ENCODE assay signal across 29 cellular contexts in the genomic region with DNA sequence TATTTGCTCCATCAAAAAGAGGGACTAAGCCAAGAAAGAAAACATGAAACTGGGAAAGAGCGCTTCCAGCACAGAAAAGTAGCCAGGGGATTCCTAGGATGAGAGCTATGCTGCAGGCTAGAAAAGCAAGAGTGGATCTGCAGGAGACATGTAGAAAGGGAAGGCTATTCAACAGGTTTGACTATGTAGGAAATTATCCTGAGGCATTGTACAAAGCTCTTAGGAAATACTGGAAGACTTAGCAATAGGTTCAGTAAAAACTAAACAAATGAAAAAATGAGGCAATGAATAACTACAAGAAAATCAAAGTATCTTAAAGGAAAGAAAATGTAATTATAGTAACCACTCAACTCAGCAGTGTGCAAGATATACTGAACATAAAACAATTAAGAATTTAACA.
"Had no signal": no experiment of that assay in that cellular context is flagged by ENCODE, and none has a peak within 500 bp of the region (broad histone marks: within the 10 kb centered on the region; RNA-seq: fewer than 3 reads in every experiment).

No MANE protein-coding gene starts in this region.

- H3K79me2 ChIP-seq: parathyroid adenoma had no signal

- H3K27ac Mint-ChIP-seq: naive thymus-derived CD8-positive, alpha-beta T cell; natural killer cell treated with Interleukin-12 subunit alpha and Interleukin-12 subunit beta and Interleukin-15 and Interleukin-18, amount 100 ng/mL, for 72 hours; neural progenitor cell; progenitor cell of endocrine pancreas; stimulated activated effector memory CD8-positive, alpha-beta T cell treated with anti-CD3 and anti-CD28 coated beads, Interleukin-12 subunit alpha, Interleukin-12 subunit beta, amount 100 ng/mL, for 72 hours; stimulated activated naive B cell treated with anti-CD40 and anti-IgM and Interleukin-4, amounts not matched to agents 10 μg/mL and 1 μg/mL and 100 μg/mL, for 72 hours; stimulated activated naive CD8-positive, alpha-beta T cell treated with anti-CD3 and anti-CD28 coated beads, Interleukin-15, Interleukin-2, amounts not matched to agents 100 ng/mL and 50 ng/mL, for 24 hours had no signal

- H3K9me3 Mint-ChIP-seq: natural killer cell treated with Interleukin-12 subunit alpha and Interleukin-12 subunit beta and Interleukin-15 and Interleukin-18, amount 100 ng/mL, for 72 hours; stimulated activated effector memory CD8-positive, alpha-beta T cell treated with anti-CD3 and anti-CD28 coated beads, Interleukin-12 subunit alpha, Interleukin-12 subunit beta, amount 100 ng/mL, for 72 hours had no signal

- H3K4me1 ChIP-seq: neural progenitor cell, psoas muscle, testis, upper lobe of left lung had no signal

- H3K27me3 Mint-ChIP-seq: natural killer cell treated with Interleukin-12 subunit alpha and Interleukin-12 subunit beta and Interleukin-15 and Interleukin-18, amount 100 ng/mL, for 72 hours; progenitor cell of endocrine pancreas; stimulated activated naive B cell treated with anti-CD40 and anti-IgM and Interleukin-4, amounts not matched to agents 10 μg/mL and 1 μg/mL and 100 μg/mL, for 72 hours; stimulated activated naive CD8-positive, alpha-beta T cell treated with anti-CD3 and anti-CD28 coated beads, Interleukin-15, Interleukin-2, amounts not matched to agents 100 ng/mL and 50 ng/mL, for 24 hours had no signal

- H3K4me3 Mint-ChIP-seq: naive thymus-derived CD8-positive, alpha-beta T cell; natural killer cell treated with Interleukin-12 subunit alpha and Interleukin-12 subunit beta and Interleukin-15 and Interleukin-18, amount 100 ng/mL, for 72 hours; neural progenitor cell; stimulated activated effector memory CD8-positive, alpha-beta T cell treated with anti-CD3 and anti-CD28 coated beads, Interleukin-12 subunit alpha, Interleukin-12 subunit beta, amount 100 ng/mL, for 72 hours; stimulated activated naive B cell treated with anti-CD40 and anti-IgM and Interleukin-4, amounts not matched to agents 10 μg/mL and 1 μg/mL and 100 μg/mL, for 72 hours; stimulated activated naive CD8-positive, alpha-beta T cell treated with anti-CD3 and anti-CD28 coated beads, Interleukin-15, Interleukin-2, amounts not matched to agents 100 ng/mL and 50 ng/mL, for 24 hours had no signal

- H3K4me2 ChIP-seq: neural progenitor cell had no signal

- H3K4me1 Mint-ChIP-seq: naive B cell; naive thymus-derived CD8-positive, alpha-beta T cell; neural progenitor cell; stimulated activated effector memory CD8-positive, alpha-beta T cell treated with anti-CD3 and anti-CD28 coated beads, Interleukin-12 subunit alpha, Interleukin-12 subunit beta, amount 100 ng/mL, for 72 hours had no signal

- H3K36me3 ChIP-seq: neural progenitor cell, ovary, right lobe of liver, sigmoid colon, suprapubic skin, tibial artery, upper lobe of left lung, vagina had no signal

- H3K27me3 ChIP-seq: neural progenitor cell, ovary, right lobe of liver, sigmoid colon, suprapubic skin, testis, tibial artery, upper lobe of left lung, vagina had no signal

- H3K27ac ChIP-seq: neural progenitor cell, ovary, parathyroid adenoma, psoas muscle, right lobe of liver, sigmoid colon, suprapubic skin, testis, tibial artery, upper lobe of left lung, vagina had no signal

- H3K9me3 ChIP-seq: ovary, psoas muscle, right lobe of liver, sigmoid colon, suprapubic skin, testis, tibial artery, upper lobe of left lung, vagina had no signal

- H2AFZ ChIP-seq: neural progenitor cell, parathyroid adenoma had no signal

- DNase-seq: naive B cell; naive thymus-derived CD8-positive, alpha-beta T cell; occipital lobe; ovary; posterior cingulate gyrus; psoas muscle; right cardiac atrium; right lobe of liver; sigmoid colon; small intestine; stimulated activated CD4-positive, alpha-beta T cell treated with anti-CD3 and anti-CD28 coated beads, Interleukin-15, amount 100 ng/mL, for 24 hours; stimulated activated CD4-positive, alpha-beta T cell treated with anti-CD3 and anti-CD28 coated beads, Interleukin-2, amount 100 ng/mL, for 24 hours; stimulated activated CD4-positive, alpha-beta T cell treated with anti-CD3 and anti-CD28 coated beads, Interleukin-2, amount 100 ng/mL, for 48 hours; stimulated activated CD4-positive, alpha-beta T cell treated with anti-CD3 and anti-CD28 coated beads, Interleukin-4, amount 100 ng/mL, for 24 hours; stimulated activated naive B cell treated with anti-CD40 and anti-IgM and Interleukin-4, amounts not matched to agents 10 μg/mL and 1 μg/mL and 100 μg/mL, for 72 hours; stimulated activated naive CD4-positive, alpha-beta T cell treated with Interleukin-2 at 50 U/mL for 16 hours; substantia nigra; testis; tibial artery; upper lobe of left lung had no signal

- ATAC-seq: naive thymus-derived CD8-positive, alpha-beta T cell; natural killer cell treated with Interleukin-12 subunit alpha and Interleukin-12 subunit beta and Interleukin-15 and Interleukin-18, amount 100 ng/mL, for 72 hours; psoas muscle; right cardiac atrium; right lobe of liver; stimulated activated effector memory CD8-positive, alpha-beta T cell treated with anti-CD3 and anti-CD28 coated beads, Interleukin-12 subunit alpha, Interleukin-12 subunit beta, amount 100 ng/mL, for 72 hours; stimulated activated naive B cell treated with anti-CD40 and anti-IgM and Interleukin-4, amounts not matched to agents 10 μg/mL and 1 μg/mL and 100 μg/mL, for 72 hours had no signal

- H3K4me3 ChIP-seq: neural progenitor cell, ovary, psoas muscle, right lobe of liver, sigmoid colon, suprapubic skin, testis, tibial artery, upper lobe of left lung, vagina had no signal

- H3K9ac ChIP-seq: neural progenitor cell, parathyroid adenoma had no signal

- FAIRE-seq: small intestine, urothelium cell line had no signal

- H3K36me3 Mint-ChIP-seq: naive B cell; naive thymus-derived CD8-positive, alpha-beta T cell; natural killer cell treated with Interleukin-12 subunit alpha and Interleukin-12 subunit beta and Interleukin-15 and Interleukin-18, amount 100 ng/mL, for 72 hours; neural progenitor cell; stimulated activated effector memory CD8-positive, alpha-beta T cell treated with anti-CD3 and anti-CD28 coated beads, Interleukin-12 subunit alpha, Interleukin-12 subunit beta, amount 100 ng/mL, for 72 hours; stimulated activated naive B cell treated with anti-CD40 and anti-IgM and Interleukin-4, amounts not matched to agents 10 μg/mL and 1 μg/mL and 100 μg/mL, for 72 hours had no signal
